ENCODE assay signal across 16 cellular contexts in genomic region chr4:98796986-98797385, GRCh38.
DNase-seq lines count a peak whose midpoint lies in the region; TF ChIP-seq lines count a peak whose summit lies in the region.
"Had no signal": no experiment of that assay in that cellular context is flagged by ENCODE, and none has a peak within 500 bp of the region (broad histone marks: within the 10 kb centered on the region; RNA-seq: fewer than 3 reads in every experiment).

No MANE protein-coding gene starts in this region.

- H3K27ac Mint-ChIP-seq in endothelial cell (ENCODE audit: unreplicated experiment) = no peak overlapping the region
- H3K27ac Mint-ChIP-seq: B cell; CD4-positive, alpha-beta T cell; CD8-positive, alpha-beta T cell had no signal

- no peak overlapping the region for H3K4me3 Mint-ChIP-seq in endothelial cell (ENCODE audit: unreplicated experiment)
- H3K4me3 Mint-ChIP-seq: B cell; CD4-positive, alpha-beta T cell; CD8-positive, alpha-beta T cell had no signal

- CTCF ChIA-PET in A673 (lab: Charles Lee) = no interaction called here

- 79 to 83% methylated on average over 7 of the region's 7 CpGs for WGBS in transverse colon (ENCODE audit: low coverage in 1 of 2), 2 donors

- H3K27ac ChIP-seq in A673 (ENCODE audit: low read depth, low read length, poor library complexity, severe bottlenecking) = peak overlapping the region; percentile 76
- peak overlapping the region; percentile 70 for H3K27ac ChIP-seq in SK-N-MC
- H3K27ac ChIP-seq in transverse colon = no peak overlapping the region
- H3K27ac ChIP-seq: BLaER1 treated with 17β-estradiol and CSF1 and Interleukin-3, amounts not matched to agents 10 nM and 100 nM; C4-2B had no signal

- H3K27me3 ChIP-seq in A673 (replicated peaks; ENCODE audit: insufficient read depth, low read depth, low read length, poor library complexity) (no peaks in the 10 kb centered on the region), transverse colon (no peaks in the 10 kb centered on the region)

- TF ChIP-seq CTCF in A673 (conservative IDR thresholded peaks at IDR 0.05; ENCODE audit: low read depth, low read length) (no peak), transverse colon (IDR thresholded peaks at IDR 0.05) (no peak), endothelial cell (IDR thresholded peaks at IDR 0.05; ENCODE audit: unreplicated experiment) (no peak)

- no peak for TF ChIP-seq EP300 in transverse colon (IDR thresholded peaks at IDR 0.05; ENCODE audit: low read depth)

- POLR2A ChIA-PET in A673 (lab: Charles Lee; ENCODE audit: low non-redundant PET) = no interaction called here

- in situ Hi-C loops in transverse colon (cut with MboI; ENCODE audit: low pct_ligation_motif_present in 1 of 4, low pct_unique_long_range_greater_than_20kb in 1 of 4, low sequenced_read_pairs in 3 of 4) = no loop called here

- no peaks in the 10 kb centered on the region for H3K36me3 ChIP-seq in A673 (ENCODE audit: insufficient read depth, low read length, poor library complexity, severe bottlenecking)
- H3K36me3 ChIP-seq in SK-N-MC (ENCODE audit: insufficient read depth, low read length) = no peaks in the 10 kb centered on the region
- H3K36me3 ChIP-seq in transverse colon = no peaks in the 10 kb centered on the region
- H3K36me3 ChIP-seq: BLaER1 treated with 17β-estradiol and CSF1 and Interleukin-3, amounts not matched to agents 10 nM and 100 nM had no signal

- BruUV-seq in A673 (replicated peaks; lab: Mats Ljungman, UMichigan) = no TSS peak

- intact Hi-C loops in A673 (cut with micrococcal nuclease; ENCODE audit: unreplicated experiment) (no loop called here), transverse colon (cut with DNase I; ENCODE audit: low total_unique reads) (no loop called here)

- H3K4me1 ChIP-seq in A673 (ENCODE audit: insufficient read depth, low read length, poor library complexity, severe bottlenecking) = peaks cover 50% of the 10 kb centered on the region
- no peaks in the 10 kb centered on the region for H3K4me1 ChIP-seq in transverse colon

- no peaks in the 10 kb centered on the region for H3K36me3 Mint-ChIP-seq in endothelial cell (ENCODE audit: low read depth, unreplicated experiment)
- H3K36me3 Mint-ChIP-seq: CD8-positive, alpha-beta T cell had no signal

- DNase-seq in A673 (ENCODE audit: low spot score) = peak; percentile 80
- peak; percentile 17 to 22 for DNase-seq in NCI-H446 (lab: John Stamatoyannopoulos, UW)
- peak; percentile 75 for DNase-seq in SK-N-MC (ENCODE audit: low read depth, low spot score)
- DNase-seq in transverse colon = no peak
- DNase-seq in endothelial cell (ENCODE audit: low spot score) = no peak
- DNase-seq: 8988T; AML-193; Caco-2; Calu3; CD4-positive, alpha-beta T cell; CD8-positive, alpha-beta T cell; DMS79 treated with DMSO at 0.1 percent for 48 hours; GF-D8 had no signal

- H3K9me3 Mint-ChIP-seq in endothelial cell (ENCODE audit: unreplicated experiment) = no peaks in the 10 kb centered on the region
- H3K9me3 Mint-ChIP-seq: CD4-positive, alpha-beta T cell; CD8-positive, alpha-beta T cell had no signal

- no peaks in the 10 kb centered on the region for H3K27me3 Mint-ChIP-seq in endothelial cell (ENCODE audit: unreplicated experiment)
- H3K27me3 Mint-ChIP-seq: CD4-positive, alpha-beta T cell had no signal

- H3K9me3 ChIP-seq in A673 (ENCODE audit: low read depth, low read length, poor library complexity, severe bottlenecking) (no peaks in the 10 kb centered on the region), SK-N-MC (ENCODE audit: low read depth, low read length) (no peaks in the 10 kb centered on the region), transverse colon (no peaks in the 10 kb centered on the region)
- H3K9me3 ChIP-seq: BLaER1 treated with 17β-estradiol and CSF1 and Interleukin-3, amounts not matched to agents 10 nM and 100 nM; Caco-2 had no signal

- no peak overlapping the region for H3K4me3 ChIP-seq in A673 (ENCODE audit: low read depth, low read length, poor library complexity, severe bottlenecking)
- H3K4me3 ChIP-seq in SK-N-MC = peak overlapping the region; percentile 61
- H3K4me3 ChIP-seq in transverse colon = no peak overlapping the region
- H3K4me3 ChIP-seq: BLaER1 treated with 17β-estradiol and CSF1 and Interleukin-3, amounts not matched to agents 10 nM and 100 nM had no signal

- no peak overlapping the region for H3K9ac ChIP-seq in SK-N-MC (ENCODE audit: insufficient read length)
- H3K9ac ChIP-seq: BLaER1 treated with 17β-estradiol and CSF1 and Interleukin-3, amounts not matched to agents 10 nM and 100 nM had no signal

- H3K4me1 Mint-ChIP-seq in endothelial cell (ENCODE audit: unreplicated experiment) = no peaks in the 10 kb centered on the region
- H3K4me1 Mint-ChIP-seq: B cell had no signal

- TF ChIP-seq POLR2A in transverse colon (IDR thresholded peaks at IDR 0.05) = no peak

Comparison
In these comparisons a context has a peak if more than half of its experiments do, and no peak if none do; other contexts are left out.
1. DNase-seq: peak in A673 (single experiment), NCI-H446 (2 of 2) and SK-N-MC (single experiment); none in transverse colon (single experiment) and endothelial cell (single experiment).
2. H3K27ac ChIP-seq: peak in A673 (single experiment) and SK-N-MC (single experiment); none in transverse colon (0 of 4).